In genomic region chr1:91699339-91699970, GRCh38 we compare ENCODE assay signal across 12 cellular contexts.
DNase-seq lines count a peak whose midpoint lies in the region; ATAC-seq and TF ChIP-seq lines count a peak whose summit lies in the region.
"Had no signal": no experiment of that assay in that cellular context is flagged by ENCODE, and none has a peak within 500 bp of the region (broad histone marks: within the 10 kb centered on the region; RNA-seq: fewer than 3 reads in every experiment).

No MANE protein-coding gene starts in this region.

- intact Hi-C loops in left ventricle myocardium inferior (cut with micrococcal nuclease) = no loop called here
- intact Hi-C loops in gastrocnemius medialis (cut with DNase I; ENCODE audit: low total_unique reads) = loop anchor here (5.0 kb wide), 1 partner anchor 193 kb away; no protein-coding TSS in a partner anchor

- H3K4me3 ChIP-seq in left ventricle myocardium inferior (no peak overlapping the region), gastrocnemius medialis (no peak overlapping the region)
- H3K4me3 ChIP-seq: thyroid gland had no signal

- TF ChIP-seq CTCF in left ventricle myocardium inferior (IDR thresholded peaks at IDR 0.05; ENCODE audit: borderline replicate concordance) = no peak
- TF ChIP-seq CTCF in gastrocnemius medialis (IDR thresholded peaks at IDR 0.05 in 4 of 5, conservative IDR thresholded peaks at IDR 0.05 in 1 of 5) = no peak

- H3K36me3 ChIP-seq in left ventricle myocardium inferior = peaks cover 8% of the 10 kb centered on the region
- no peaks in the 10 kb centered on the region for H3K36me3 ChIP-seq in gastrocnemius medialis

- H3K27ac Mint-ChIP-seq in activated T-helper 17 cell treated with anti-CD3 and anti-CD28 coated beads, Interleukin-2, amount 50 U/mL, for 72 hours = peak overlapping the region; percentile 53

- H3K4me1 ChIP-seq in left ventricle myocardium inferior (peaks cover 64% of the 10 kb centered on the region), gastrocnemius medialis (peaks cover 17 to 18% of the 10 kb centered on the region in 2 donors)

- H3K27me3 Mint-ChIP-seq in activated T-helper 17 cell treated with anti-CD3 and anti-CD28 coated beads, Interleukin-2, amount 50 U/mL, for 72 hours = no peaks in the 10 kb centered on the region

- H3K36me3 Mint-ChIP-seq in activated T-helper 17 cell treated with anti-CD3 and anti-CD28 coated beads, Interleukin-2, amount 50 U/mL, for 72 hours (ENCODE audit: low read depth) = peaks cover 19% of the 10 kb centered on the region

- peak overlapping the region; percentile 20 for H3K4me3 Mint-ChIP-seq in activated T-helper 17 cell treated with anti-CD3 and anti-CD28 coated beads, Interleukin-2, amount 50 U/mL, for 72 hours

- peaks cover 23% of the 10 kb centered on the region for H3K4me1 Mint-ChIP-seq in activated T-helper 17 cell treated with anti-CD3 and anti-CD28 coated beads, Interleukin-2, amount 50 U/mL, for 72 hours

- H3K27ac ChIP-seq in left ventricle myocardium inferior (replicated peaks) (peak overlapping the region; percentile 58), gastrocnemius medialis (peak overlapping the region in 2 of 4 donors; percentile 5)

- no peaks in the 10 kb centered on the region for H3K9me3 Mint-ChIP-seq in activated T-helper 17 cell treated with anti-CD3 and anti-CD28 coated beads, Interleukin-2, amount 50 U/mL, for 72 hours

- DNase-seq in EL = peak; percentile 84
- peak; percentile 27 for DNase-seq in left ventricle myocardium inferior
- peak in 1 of 2 donors; percentile 38 for DNase-seq in gastrocnemius medialis
- no peak for DNase-seq in nucleus accumbens (lab: John Stamatoyannopoulos, UW)
- DNase-seq in NCI-H2171 (lab: John Stamatoyannopoulos, UW) = no peak
- no peak for DNase-seq in cerebellar cortex (ENCODE audit: low spot score)
- DNase-seq in retina = no peak
- DNase-seq: activated naive CD4-positive, alpha-beta T cell; midbrain; stimulated activated CD4-positive, alpha-beta T cell treated with anti-CD3 and anti-CD28 coated beads, Interleukin-2, amount 100 ng/mL, for 24 hours; thyroid gland had no signal

- H3K27me3 ChIP-seq in left ventricle myocardium inferior (ENCODE audit: low read depth) (no peaks in the 10 kb centered on the region), gastrocnemius medialis (no peaks in the 10 kb centered on the region)
- H3K27me3 ChIP-seq: thyroid gland had no signal

- H3K9me3 ChIP-seq in left ventricle myocardium inferior (replicated peaks) = no peaks in the 10 kb centered on the region
- H3K9me3 ChIP-seq in gastrocnemius medialis = no peaks in the 10 kb centered on the region
- H3K9me3 ChIP-seq: thyroid gland had no signal

- peak; percentile 14 for ATAC-seq in activated T-helper 17 cell treated with anti-CD3 and anti-CD28 coated beads, Interleukin-2, amount 50 U/mL, for 72 hours (replicated peaks)
- ATAC-seq in gastrocnemius medialis = peak; percentile 53 to 63

- in situ Hi-C loops in gastrocnemius medialis (cut with MboI; ENCODE audit: low sequenced_read_pairs in 4 of 4) = no loop called here

- no peak for TF ChIP-seq POLR2A in gastrocnemius medialis (IDR thresholded peaks at IDR 0.05)

Comparison
In these comparisons a context has a peak if more than half of its experiments do, and no peak if none do; other contexts are left out.
1. DNase-seq: peak in EL (single experiment) and left ventricle myocardium inferior (single experiment); none in nucleus accumbens (0 of 56), NCI-H2171 (single experiment), cerebellar cortex (single experiment) and retina (single experiment).